2 cellular contexts compared by ENCODE assay signal in the genomic region with DNA sequence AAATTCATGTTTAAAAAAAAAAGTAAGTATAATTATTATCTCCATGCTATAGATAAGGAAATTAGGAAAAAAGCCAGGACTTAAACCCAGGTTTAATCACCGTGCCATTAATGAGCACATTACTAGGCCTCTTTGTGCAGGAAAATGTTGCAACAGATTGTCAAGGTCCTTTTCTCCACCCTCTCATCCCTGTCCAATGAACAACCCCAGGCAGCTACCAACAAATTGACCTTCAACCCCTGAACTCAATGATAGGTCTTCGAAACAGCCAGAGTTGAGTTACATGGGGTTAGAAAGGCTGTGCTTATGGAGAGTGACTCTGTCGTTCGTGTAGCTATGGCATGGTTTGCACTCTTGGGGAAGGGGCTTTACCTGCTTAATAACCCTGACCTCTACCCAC.
TF ChIP-seq lines count a peak whose summit lies in the region.

No MANE protein-coding gene starts in this region.

TF ChIP-seq in WTC11, 78 proteins besides CTCF, POLR2A, EP300 and RAD21:
- peak; percentile 56; the same call in 1 of the 2 replicates for TF ChIP-seq GABPB1 (CRISPR knock-in tag; IDR thresholded peaks at IDR 0.05)
- TF ChIP-seq RELA (CRISPR knock-in tag; IDR thresholded peaks at IDR 0.05; ENCODE audit: borderline replicate concordance) = no peak

TF ChIP-seq in HepG2, 621 proteins besides CTCF, POLR2A, EP300 and RAD21 (continued from another document and continues in another):
- peak; percentile 74; the same call in 1 of the 2 replicates for TF ChIP-seq NR2F2 (IDR thresholded peaks at IDR 0.05; ENCODE audit: borderline replicate concordance, low read depth)
- TF ChIP-seq RXRB (CRISPR knock-in tag; IDR thresholded peaks at IDR 0.05; ENCODE audit: borderline replicate concordance) = 0 out of 2 replicates have a peak, but pooled peaks have one; percentile 40
- 0 out of 2 replicates have a peak, but pooled peaks have one; percentile 13 for TF ChIP-seq IRF2 (CRISPR knock-in tag; IDR thresholded peaks at IDR 0.05)
- peak; percentile 31; the same call in 1 of the 2 replicates for TF ChIP-seq MIXL1 (CRISPR knock-in tag; IDR thresholded peaks at IDR 0.05)
- TF ChIP-seq, protein P1, sequence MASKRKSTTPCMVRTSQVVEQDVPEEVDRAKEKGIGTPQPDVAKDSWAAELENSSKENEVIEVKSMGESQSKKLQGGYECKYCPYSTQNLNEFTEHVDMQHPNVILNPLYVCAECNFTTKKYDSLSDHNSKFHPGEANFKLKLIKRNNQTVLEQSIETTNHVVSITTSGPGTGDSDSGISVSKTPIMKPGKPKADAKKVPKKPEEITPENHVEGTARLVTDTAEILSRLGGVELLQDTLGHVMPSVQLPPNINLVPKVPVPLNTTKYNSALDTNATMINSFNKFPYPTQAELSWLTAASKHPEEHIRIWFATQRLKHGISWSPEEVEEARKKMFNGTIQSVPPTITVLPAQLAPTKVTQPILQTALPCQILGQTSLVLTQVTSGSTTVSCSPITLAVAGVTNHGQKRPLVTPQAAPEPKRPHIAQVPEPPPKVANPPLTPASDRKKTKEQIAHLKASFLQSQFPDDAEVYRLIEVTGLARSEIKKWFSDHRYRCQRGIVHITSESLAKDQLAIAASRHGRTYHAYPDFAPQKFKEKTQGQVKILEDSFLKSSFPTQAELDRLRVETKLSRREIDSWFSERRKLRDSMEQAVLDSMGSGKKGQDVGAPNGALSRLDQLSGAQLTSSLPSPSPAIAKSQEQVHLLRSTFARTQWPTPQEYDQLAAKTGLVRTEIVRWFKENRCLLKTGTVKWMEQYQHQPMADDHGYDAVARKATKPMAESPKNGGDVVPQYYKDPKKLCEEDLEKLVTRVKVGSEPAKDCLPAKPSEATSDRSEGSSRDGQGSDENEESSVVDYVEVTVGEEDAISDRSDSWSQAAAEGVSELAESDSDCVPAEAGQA (IDR thresholded peaks at IDR 0.05; ENCODE audit: low read depth) = no peak
- TF ChIP-seq, protein P1 (CRISPR knock-in tag; IDR thresholded peaks at IDR 0.05; ENCODE audit: borderline replicate concordance) = no peak
- TF ChIP-seq FOXK1 (CRISPR knock-in tag; IDR thresholded peaks at IDR 0.05; ENCODE audit: borderline replicate concordance, low read depth) = peak; percentile 27; the same call in 1 of the 2 replicates
- peak; percentile 56 for TF ChIP-seq ZFY (CRISPR knock-in tag; IDR thresholded peaks at IDR 0.05)
- peak; percentile 82 for TF ChIP-seq CEBPG (CRISPR knock-in tag; IDR thresholded peaks at IDR 0.05)
- peak; percentile 27; the same call in 1 of the 2 replicates for TF ChIP-seq ZNF792 (CRISPR knock-in tag; IDR thresholded peaks at IDR 0.05)
- peak; percentile 30; the same call in 1 of the 2 replicates for TF ChIP-seq SAP130 (CRISPR knock-in tag; IDR thresholded peaks at IDR 0.05; ENCODE audit: low read depth)
- TF ChIP-seq REPIN1 (CRISPR knock-in tag; IDR thresholded peaks at IDR 0.05; ENCODE audit: borderline replicate concordance, low read depth) = peak; percentile 41; the same call in 1 of the 2 replicates
- TF ChIP-seq POLR2AphosphoS5 (IDR thresholded peaks at IDR 0.05; ENCODE audit: low read depth, low read length) = 0 out of 2 replicates have a peak, but pooled peaks have one; percentile 32
- TF ChIP-seq NCOR1 (IDR thresholded peaks at IDR 0.05; ENCODE audit: borderline replicate concordance, low read length) = peak; percentile 70; the same call in 1 of the 2 replicates
- TF ChIP-seq NR2F1 (CRISPR knock-in tag; IDR thresholded peaks at IDR 0.05) = peak; percentile 64 to 74
- peak; percentile 35; the same call in 1 of the 2 replicates for TF ChIP-seq TAF1 (CRISPR knock-in tag; IDR thresholded peaks at IDR 0.05)
- TF ChIP-seq, protein P2, sequence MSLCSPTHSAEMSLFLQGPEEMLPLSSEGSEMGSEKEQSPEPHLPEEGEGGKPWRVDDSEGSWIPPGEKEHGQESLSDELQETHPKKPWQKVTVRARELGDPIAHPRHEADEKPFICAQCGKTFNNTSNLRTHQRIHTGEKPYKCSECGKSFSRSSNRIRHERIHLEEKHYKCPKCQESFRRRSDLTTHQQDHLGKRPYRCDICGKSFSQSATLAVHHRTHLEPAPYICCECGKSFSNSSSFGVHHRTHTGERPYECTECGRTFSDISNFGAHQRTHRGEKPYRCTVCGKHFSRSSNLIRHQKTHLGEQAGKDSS (CRISPR knock-in tag; IDR thresholded peaks at IDR 0.05; ENCODE audit: borderline replicate concordance, low read depth) = no peak
- peak; percentile 78 for TF ChIP-seq CEBPB (IDR thresholded peaks at IDR 0.05; ENCODE audit: borderline replicate concordance, low read depth, low read length)
- TF ChIP-seq ZNF382 (CRISPR knock-in tag; IDR thresholded peaks at IDR 0.05; ENCODE audit: borderline replicate concordance) = no peak
- TF ChIP-seq ZNF674 (CRISPR knock-in tag; IDR thresholded peaks at IDR 0.05; ENCODE audit: low read depth) = no peak
- no peak for TF ChIP-seq TCF7 (IDR thresholded peaks at IDR 0.05; ENCODE audit: low read depth)
- no peak for TF ChIP-seq ZNF678 (CRISPR knock-in tag; IDR thresholded peaks at IDR 0.05)
- TF ChIP-seq MZF1 (CRISPR knock-in tag; IDR thresholded peaks at IDR 0.05; ENCODE audit: borderline replicate concordance) = no peak
- TF ChIP-seq ZNF549 (CRISPR knock-in tag; IDR thresholded peaks at IDR 0.05) = no peak
- TF ChIP-seq SP140L (CRISPR knock-in tag; IDR thresholded peaks at IDR 0.05; ENCODE audit: borderline replicate concordance) = 0 out of 2 replicates have a peak, but pooled peaks have one; percentile 58
- peak; percentile 42; the same call in 1 of the 2 replicates for TF ChIP-seq KAT8 (CRISPR knock-in tag; IDR thresholded peaks at IDR 0.05)
- no peak for TF ChIP-seq SRSF9 (IDR thresholded peaks at IDR 0.05; ENCODE audit: borderline replicate concordance, insufficient read depth, low read depth, low read length, poor library complexity, severe bottlenecking)
- no peak for TF ChIP-seq NKX3-1 (CRISPR knock-in tag; IDR thresholded peaks at IDR 0.05)
- 0 out of 2 replicates have a peak, but pooled peaks have one; percentile 41 for TF ChIP-seq SIX4 (CRISPR knock-in tag; IDR thresholded peaks at IDR 0.05)
- peak; percentile 55; the same call in 1 of the 2 replicates for TF ChIP-seq HNF4G (IDR thresholded peaks at IDR 0.05; ENCODE audit: borderline replicate concordance, low read depth, low read length)
- TF ChIP-seq HNF4G (CRISPR knock-in tag; IDR thresholded peaks at IDR 0.05; ENCODE audit: borderline replicate concordance, low read depth) = no peak
- TF ChIP-seq, protein P3, sequence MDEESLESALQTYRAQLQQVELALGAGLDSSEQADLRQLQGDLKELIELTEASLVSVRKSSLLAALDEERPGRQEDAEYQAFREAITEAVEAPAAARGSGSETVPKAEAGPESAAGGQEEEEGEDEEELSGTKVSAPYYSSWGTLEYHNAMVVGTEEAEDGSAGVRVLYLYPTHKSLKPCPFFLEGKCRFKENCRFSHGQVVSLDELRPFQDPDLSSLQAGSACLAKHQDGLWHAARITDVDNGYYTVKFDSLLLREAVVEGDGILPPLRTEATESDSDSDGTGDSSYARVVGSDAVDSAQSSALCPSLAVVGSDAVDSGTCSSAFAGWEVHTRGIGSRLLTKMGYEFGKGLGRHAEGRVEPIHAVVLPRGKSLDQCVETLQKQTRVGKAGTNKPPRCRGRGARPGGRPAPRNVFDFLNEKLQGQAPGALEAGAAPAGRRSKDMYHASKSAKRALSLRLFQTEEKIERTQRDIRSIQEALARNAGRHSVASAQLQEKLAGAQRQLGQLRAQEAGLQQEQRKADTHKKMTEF (CRISPR knock-in tag; IDR thresholded peaks at IDR 0.05) = peak; percentile 57; the same call in 1 of the 2 replicates
- TF ChIP-seq GATAD2A (CRISPR knock-in tag; IDR thresholded peaks at IDR 0.05) = peak; percentile 52; the same call in 1 of the 2 replicates
- TF ChIP-seq KLF6 (CRISPR knock-in tag; IDR thresholded peaks at IDR 0.05) = 0 out of 2 replicates have a peak, but pooled peaks have one; percentile 36
- TF ChIP-seq ZMYM4 (CRISPR knock-in tag; IDR thresholded peaks at IDR 0.05) = peak; percentile 74
- TF ChIP-seq ISL2 (CRISPR knock-in tag; IDR thresholded peaks at IDR 0.05) = 0 out of 2 replicates have a peak, but pooled peaks have one; percentile 29
- peak; percentile 31; the same call in 1 of the 2 replicates for TF ChIP-seq NCOA2 (CRISPR knock-in tag; IDR thresholded peaks at IDR 0.05)
- peak; percentile 78 for TF ChIP-seq NR2F6 (IDR thresholded peaks at IDR 0.05)
- peak; percentile 81 for TF ChIP-seq NR2F6 (CRISPR knock-in tag; IDR thresholded peaks at IDR 0.05)
- peak; percentile 40 for TF ChIP-seq RARA (CRISPR knock-in tag; IDR thresholded peaks at IDR 0.05)
- no peak for TF ChIP-seq ZNF782 (CRISPR knock-in tag; IDR thresholded peaks at IDR 0.05; ENCODE audit: borderline replicate concordance)
- TF ChIP-seq ELF3 (CRISPR knock-in tag; IDR thresholded peaks at IDR 0.05) = peak; percentile 51; the same call in 1 of the 2 replicates
- TF ChIP-seq NR2C2 (CRISPR knock-in tag; IDR thresholded peaks at IDR 0.05; ENCODE audit: borderline replicate concordance) = peak; percentile 94
- TF ChIP-seq, protein P4, sequence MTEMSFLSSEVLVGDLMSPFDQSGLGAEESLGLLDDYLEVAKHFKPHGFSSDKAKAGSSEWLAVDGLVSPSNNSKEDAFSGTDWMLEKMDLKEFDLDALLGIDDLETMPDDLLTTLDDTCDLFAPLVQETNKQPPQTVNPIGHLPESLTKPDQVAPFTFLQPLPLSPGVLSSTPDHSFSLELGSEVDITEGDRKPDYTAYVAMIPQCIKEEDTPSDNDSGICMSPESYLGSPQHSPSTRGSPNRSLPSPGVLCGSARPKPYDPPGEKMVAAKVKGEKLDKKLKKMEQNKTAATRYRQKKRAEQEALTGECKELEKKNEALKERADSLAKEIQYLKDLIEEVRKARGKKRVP (CRISPR knock-in tag; IDR thresholded peaks at IDR 0.05) = peak in 1 of 2 experiments; percentile 78; a peak in 2 of 4 replicates
- TF ChIP-seq, protein P5, sequence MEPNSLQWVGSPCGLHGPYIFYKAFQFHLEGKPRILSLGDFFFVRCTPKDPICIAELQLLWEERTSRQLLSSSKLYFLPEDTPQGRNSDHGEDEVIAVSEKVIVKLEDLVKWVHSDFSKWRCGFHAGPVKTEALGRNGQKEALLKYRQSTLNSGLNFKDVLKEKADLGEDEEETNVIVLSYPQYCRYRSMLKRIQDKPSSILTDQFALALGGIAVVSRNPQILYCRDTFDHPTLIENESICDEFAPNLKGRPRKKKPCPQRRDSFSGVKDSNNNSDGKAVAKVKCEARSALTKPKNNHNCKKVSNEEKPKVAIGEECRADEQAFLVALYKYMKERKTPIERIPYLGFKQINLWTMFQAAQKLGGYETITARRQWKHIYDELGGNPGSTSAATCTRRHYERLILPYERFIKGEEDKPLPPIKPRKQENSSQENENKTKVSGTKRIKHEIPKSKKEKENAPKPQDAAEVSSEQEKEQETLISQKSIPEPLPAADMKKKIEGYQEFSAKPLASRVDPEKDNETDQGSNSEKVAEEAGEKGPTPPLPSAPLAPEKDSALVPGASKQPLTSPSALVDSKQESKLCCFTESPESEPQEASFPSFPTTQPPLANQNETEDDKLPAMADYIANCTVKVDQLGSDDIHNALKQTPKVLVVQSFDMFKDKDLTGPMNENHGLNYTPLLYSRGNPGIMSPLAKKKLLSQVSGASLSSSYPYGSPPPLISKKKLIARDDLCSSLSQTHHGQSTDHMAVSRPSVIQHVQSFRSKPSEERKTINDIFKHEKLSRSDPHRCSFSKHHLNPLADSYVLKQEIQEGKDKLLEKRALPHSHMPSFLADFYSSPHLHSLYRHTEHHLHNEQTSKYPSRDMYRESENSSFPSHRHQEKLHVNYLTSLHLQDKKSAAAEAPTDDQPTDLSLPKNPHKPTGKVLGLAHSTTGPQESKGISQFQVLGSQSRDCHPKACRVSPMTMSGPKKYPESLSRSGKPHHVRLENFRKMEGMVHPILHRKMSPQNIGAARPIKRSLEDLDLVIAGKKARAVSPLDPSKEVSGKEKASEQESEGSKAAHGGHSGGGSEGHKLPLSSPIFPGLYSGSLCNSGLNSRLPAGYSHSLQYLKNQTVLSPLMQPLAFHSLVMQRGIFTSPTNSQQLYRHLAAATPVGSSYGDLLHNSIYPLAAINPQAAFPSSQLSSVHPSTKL (CRISPR knock-in tag; IDR thresholded peaks at IDR 0.05) = peak; percentile 53
- TF ChIP-seq EHMT2 (IDR thresholded peaks at IDR 0.05; ENCODE audit: borderline replicate concordance, low read depth, low read length) = peak; percentile 63; the same call in 1 of the 2 replicates
- TF ChIP-seq SOX13 (IDR thresholded peaks at IDR 0.05) = no peak
- TF ChIP-seq SOX13 (CRISPR knock-in tag; conservative IDR thresholded peaks at IDR 0.05 in 1 of 2, IDR thresholded peaks at IDR 0.05 in 1 of 2) = peak in 1 of 2 experiments; percentile 41; a peak in 2 of 4 replicates
- TF ChIP-seq, protein P6, sequence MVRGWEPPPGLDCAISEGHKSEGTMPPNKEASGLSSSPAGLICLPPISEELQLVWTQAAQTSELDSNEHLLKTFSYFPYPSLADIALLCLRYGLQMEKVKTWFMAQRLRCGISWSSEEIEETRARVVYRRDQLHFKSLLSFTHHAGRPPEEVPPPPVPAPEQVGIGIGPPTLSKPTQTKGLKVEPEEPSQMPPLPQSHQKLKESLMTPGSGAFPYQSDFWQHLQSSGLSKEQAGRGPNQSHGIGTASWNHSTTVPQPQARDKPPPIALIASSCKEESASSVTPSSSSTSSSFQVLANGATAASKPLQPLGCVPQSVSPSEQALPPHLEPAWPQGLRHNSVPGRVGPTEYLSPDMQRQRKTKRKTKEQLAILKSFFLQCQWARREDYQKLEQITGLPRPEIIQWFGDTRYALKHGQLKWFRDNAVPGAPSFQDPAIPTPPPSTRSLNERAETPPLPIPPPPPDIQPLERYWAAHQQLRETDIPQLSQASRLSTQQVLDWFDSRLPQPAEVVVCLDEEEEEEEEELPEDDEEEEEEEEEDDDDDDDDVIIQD (CRISPR knock-in tag; IDR thresholded peaks at IDR 0.05; ENCODE audit: low read depth) = peak; percentile 97
- 0 out of 2 replicates have a peak, but pooled peaks have one; percentile 39 for TF ChIP-seq HOXA3 (CRISPR knock-in tag; IDR thresholded peaks at IDR 0.05)
- no peak for TF ChIP-seq JUND (CRISPR knock-in tag; IDR thresholded peaks at IDR 0.05)
- peak; percentile 40; the same call in 1 of the 2 replicates for TF ChIP-seq SOX5 (CRISPR knock-in tag; IDR thresholded peaks at IDR 0.05; ENCODE audit: borderline replicate concordance)
- TF ChIP-seq MED1 (CRISPR knock-in tag; IDR thresholded peaks at IDR 0.05) = peak; percentile 53; the same call in 1 of the 2 replicates
- TF ChIP-seq NFYB (CRISPR knock-in tag; IDR thresholded peaks at IDR 0.05) = peak; percentile 76
- TF ChIP-seq PHF21A (CRISPR knock-in tag; IDR thresholded peaks at IDR 0.05) = peak; percentile 51; the same call in 1 of the 2 replicates
